Comparison of ENCODE assay signal across 8 cellular contexts in the genomic region with DNA sequence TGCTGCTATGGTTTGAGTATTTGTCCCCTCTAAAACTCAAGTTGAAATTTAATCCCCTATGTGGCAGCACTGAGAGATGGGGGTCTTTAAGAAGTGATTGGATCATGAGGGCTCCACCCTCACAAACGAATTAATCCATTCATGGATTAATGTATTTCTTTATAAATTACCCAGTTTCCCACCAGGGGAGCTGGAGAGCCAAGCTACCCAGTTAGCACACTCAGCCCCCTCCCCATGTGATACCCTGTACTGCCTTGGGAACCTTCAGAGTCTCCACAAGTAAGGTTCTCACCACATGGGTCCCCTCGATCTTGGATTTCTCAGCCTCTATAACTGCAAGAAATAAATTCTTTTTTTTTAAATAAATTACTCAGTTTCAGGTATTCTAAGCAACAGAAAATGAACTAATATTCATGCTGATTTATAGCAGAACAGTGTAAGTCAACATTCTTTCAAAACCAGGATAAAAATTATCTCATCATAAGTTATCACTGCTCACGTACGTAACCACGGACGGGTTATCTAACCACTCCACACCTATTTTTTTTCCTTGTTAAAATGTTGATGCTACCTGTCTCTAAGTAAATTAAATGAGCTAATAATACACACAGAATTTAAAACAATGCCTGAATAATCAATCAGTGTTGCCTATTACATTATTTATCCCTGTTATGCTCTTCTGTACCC. TPM values are rescaled to one million over a fixed set of nuclear protein-coding genes. Genes with fewer than 3 reads are reported as not detected.
DNase-seq lines count a peak whose midpoint lies in the region; ATAC-seq, FAIRE-seq and TF ChIP-seq lines count a peak whose summit lies in the region.

No MANE protein-coding gene starts in this region.

- BruUV-seq in endothelial cell of umbilical vein (replicated peaks; lab: Mats Ljungman, UMichigan): no TSS peak

- no peak for FAIRE-seq in endothelial cell of umbilical vein (lab: Jason Lieb, UNC)

- TF ChIP-seq CTCF in endothelial cell of umbilical vein (IDR thresholded peaks at IDR 0.05; ENCODE audit: extremely low read depth in 1 of 2, insufficient read depth in 1 of 2, low read depth in 1 of 2, low read length in 2 of 2): peak; percentile 19 to 22

- H3K4me3 ChIP-seq in ACC112 (ENCODE audit: low read depth, low read length) (peak overlapping the region; percentile 96), endothelial cell of umbilical vein (replicated peaks in 1 of 3; ENCODE audit: insufficient read depth in 1 of 3, low read depth in 1 of 3, low read length in 3 of 3) (peak overlapping the region in 1 of 3 experiments; percentile 9)

- POLR2A ChIA-PET in endothelial cell of umbilical vein (lab: Charles Lee): no interaction called here

- no peak for ATAC-seq in HG03196 (IDR thresholded peaks at IDR 0.05; ENCODE audit: unreplicated experiment)

- no peaks in the 10 kb centered on the region for H3K9me1 ChIP-seq in endothelial cell of umbilical vein (replicated peaks; ENCODE audit: control insufficient read depth, extremely low read depth, insufficient read depth, low read length)

- H3K27me3 ChIP-seq in ACC112 (ENCODE audit: insufficient read depth, low read length) (no peaks in the 10 kb centered on the region), endothelial cell of umbilical vein (ENCODE audit: control insufficient read depth in 2 of 2, insufficient read depth in 2 of 2, low read length in 2 of 2) (no peaks in the 10 kb centered on the region)

- CTCF ChIA-PET in endothelial cell of umbilical vein (lab: Charles Lee): interaction anchor here (0.9 to 5.6 kb wide), 10 partner anchors 11 to 556 kb away, joined by 3 to 30 read pairs (median 4); a partner anchor contains a TSS

- no peak overlapping the region for H3K9ac ChIP-seq in endothelial cell of umbilical vein (replicated peaks; ENCODE audit: extremely low read depth, insufficient read depth, low read length)

- H3K36me3 ChIP-seq in ACC112 (ENCODE audit: insufficient read depth, low read length) (peaks cover 30% of the 10 kb centered on the region), endothelial cell of umbilical vein (ENCODE audit: control insufficient read depth in 2 of 2, extremely low read depth in 1 of 2, insufficient read depth in 2 of 2, low read length in 2 of 2) (no peaks in the 10 kb centered on the region)

- intact Hi-C loops in endothelial cell of umbilical vein (cut with micrococcal nuclease): loop anchor here (2.0 to 5.0 kb wide), 4 partner anchors 30 to 519 kb away; a partner anchor contains a TSS

- H4K20me1 ChIP-seq in endothelial cell of umbilical vein (replicated peaks; ENCODE audit: control insufficient read depth, extremely low read depth, insufficient read depth, low read length): peaks cover 16% of the 10 kb centered on the region

- H2AFZ ChIP-seq in ACC112 (ENCODE audit: low read length, unreplicated experiment) (no peak overlapping the region), endothelial cell of umbilical vein (ENCODE audit: low read depth, low read length) (no peak overlapping the region)

- no peak for TF ChIP-seq POLR2A in endothelial cell of umbilical vein (IDR thresholded peaks at IDR 0.05; ENCODE audit: low read depth, low read length)

- H3K9me3 ChIP-seq in endothelial cell of umbilical vein (replicated peaks; ENCODE audit: control insufficient read depth, insufficient read depth, low read length): no peaks in the 10 kb centered on the region

- peaks cover 38% of the 10 kb centered on the region for H3K4me1 ChIP-seq in ACC112 (ENCODE audit: control insufficient read depth, insufficient read depth, low read length, unreplicated experiment)
- H3K4me1 ChIP-seq in endothelial cell of umbilical vein (ENCODE audit: control insufficient read depth, extremely low read depth, insufficient read depth, low read length): peaks cover 35% of the 10 kb centered on the region

- H3K4me2 ChIP-seq in endothelial cell of umbilical vein (ENCODE audit: insufficient read depth, low read length): peak overlapping the region; percentile 99

- H3K79me2 ChIP-seq in ACC112 (ENCODE audit: control insufficient read depth, insufficient read depth, low read length, unreplicated experiment) (peaks cover 83% of the 10 kb centered on the region), endothelial cell of umbilical vein (ENCODE audit: control insufficient read depth, insufficient read depth, low read length) (peaks cover 83% of the 10 kb centered on the region)

- peak; percentile 44 for DNase-seq in D341Med (ENCODE audit: low spot score)
- peak; percentile 77 for DNase-seq in NCI-H69 (lab: John Stamatoyannopoulos, UW)
- no peak for DNase-seq in endothelial cell of umbilical vein (ENCODE audit: low read depth, low spot score)
- no peak for DNase-seq in AG20443 (ENCODE audit: low spot score)
- DNase-seq in hepatic stellate cell (ENCODE audit: low spot score): no peak
- DNase-seq in NCI-H1694 (lab: John Stamatoyannopoulos, UW): no peak

- dilution Hi-C loops in endothelial cell of umbilical vein (cut with MboI; ENCODE audit: extremely low pct_ligation_motif_present, low sequenced_read_pairs): loop anchor here (25.0 kb wide), 1 partner anchor 256 kb away; a partner anchor contains a TSS

- H3K27ac ChIP-seq in ACC112 (ENCODE audit: low read depth, low read length) (no peak overlapping the region), endothelial cell of umbilical vein (ENCODE audit: insufficient read depth, low read depth, low read length) (peak overlapping the region; percentile 16)

TF ChIP-seq in endothelial cell of umbilical vein, 7 proteins besides CTCF, POLR2A, EP300 and RAD21:
- no peak for TF ChIP-seq EZH2 (IDR thresholded peaks at IDR 0.05; ENCODE audit: borderline replicate concordance, low read depth, low read length, severe bottlenecking)
- no peak for TF ChIP-seq MYC (IDR thresholded peaks at IDR 0.05; ENCODE audit: low read depth, low read length)
- TF ChIP-seq, protein P1, sequence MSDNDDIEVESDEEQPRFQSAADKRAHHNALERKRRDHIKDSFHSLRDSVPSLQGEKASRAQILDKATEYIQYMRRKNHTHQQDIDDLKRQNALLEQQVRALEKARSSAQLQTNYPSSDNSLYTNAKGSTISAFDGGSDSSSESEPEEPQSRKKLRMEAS (IDR thresholded peaks at IDR 0.05; ENCODE audit: insufficient read depth, insufficient read length): no peak
- TF ChIP-seq GATA2 (IDR thresholded peaks at IDR 0.05; ENCODE audit: insufficient read depth, insufficient read length, low read depth, low read length): no peak
- no peak for TF ChIP-seq JUN (IDR thresholded peaks at IDR 0.05; ENCODE audit: borderline replicate concordance, insufficient read depth, insufficient read length, low read depth)
- no peak for TF ChIP-seq FOS (IDR thresholded peaks at IDR 0.05; ENCODE audit: borderline replicate concordance, insufficient read depth, low read length)
- TF ChIP-seq POLR2AphosphoS5 (IDR thresholded peaks at IDR 0.05; ENCODE audit: insufficient read depth, low read depth, low read length): no peak

RNA-seq across cellular contexts. Expression of a gene that starts 3.6 kb away (rescaled TPM):
- total RNA-seq in endothelial cell of umbilical vein: 649 and 665 TPM in 2 replicates
- polyA plus RNA-seq in endothelial cell of umbilical vein: 78.8 and 127 TPM in 2 replicates
- 340 and 349 TPM in 2 replicates for polyA plus RNA-seq in endothelial cell of umbilical vein (2011; cell fraction: cytosol; rRNA removed)
- 222 and 301 TPM in 2 replicates for polyA plus RNA-seq in endothelial cell of umbilical vein (2011; cell fraction: nucleus; rRNA removed)
- polyA plus RNA-seq in endothelial cell of umbilical vein (2012): 819 and 954 TPM in 2 replicates
- 109 and 130 TPM in 2 replicates for polyA minus RNA-seq in endothelial cell of umbilical vein
- 305 TPM for polyA minus RNA-seq in endothelial cell of umbilical vein (2011; cell fraction: cytosol; rRNA and poly(A)+ RNA removed)
- 196 and 279 TPM in 2 replicates for polyA minus RNA-seq in endothelial cell of umbilical vein (2011; cell fraction: nucleus; rRNA and poly(A)+ RNA removed)

RNA-seq across cellular contexts. Expression of a gene that starts 49.3 kb away (rescaled TPM):
- 26.8 and 30.8 TPM in 2 replicates for total RNA-seq in endothelial cell of umbilical vein
- 13.8 and 14.1 TPM in 2 replicates for polyA plus RNA-seq in endothelial cell of umbilical vein
- polyA plus RNA-seq in endothelial cell of umbilical vein (2011; cell fraction: cytosol; rRNA removed): 9.5 and 10.7 TPM in 2 replicates
- 12.0 and 13.5 TPM in 2 replicates for polyA plus RNA-seq in endothelial cell of umbilical vein (2011; cell fraction: nucleus; rRNA removed)
- 15.9 and 23.2 TPM in 2 replicates for polyA plus RNA-seq in endothelial cell of umbilical vein (2012)
- 12.6 and 18.0 TPM in 2 replicates for polyA minus RNA-seq in endothelial cell of umbilical vein
- polyA minus RNA-seq in endothelial cell of umbilical vein (2011; cell fraction: cytosol; rRNA and poly(A)+ RNA removed): 6.0 TPM
- polyA minus RNA-seq in endothelial cell of umbilical vein (2011; cell fraction: nucleus; rRNA and poly(A)+ RNA removed): 23.9 and 38.3 TPM in 2 replicates

Comparison
In these comparisons a context has a peak if more than half of its experiments do, and no peak if none do; other contexts are left out.
1. DNase-seq: peak in D341Med (single experiment) and NCI-H69 (single experiment); none in endothelial cell of umbilical vein (single experiment), AG20443 (single experiment), hepatic stellate cell (single experiment) and NCI-H1694 (single experiment).